Comparison of ENCODE assay signal across 1 cellular context in genomic region chr16:57624044-57624688, GRCh38.
TF ChIP-seq lines count a peak whose summit lies in the region.

No MANE protein-coding gene starts in this region.

TF ChIP-seq in HepG2, 621 proteins besides CTCF, POLR2A, EP300 and RAD21 (continued from another document):
- TF ChIP-seq KIAA2018 (CRISPR knock-in tag; IDR thresholded peaks at IDR 0.05; ENCODE audit: borderline replicate concordance) (no peak), CHD4 (IDR thresholded peaks at IDR 0.05; ENCODE audit: borderline replicate concordance, low read length) (peak; percentile 96), ZNF160 (CRISPR knock-in tag; IDR thresholded peaks at IDR 0.05) (no peak), KAT8 (CRISPR knock-in tag; IDR thresholded peaks at IDR 0.05) (no peak), ZNF362 (CRISPR knock-in tag; IDR thresholded peaks at IDR 0.05; ENCODE audit: borderline replicate concordance) (0 out of 2 replicates have a peak, but pooled peaks have one; percentile 48), KLF15 (CRISPR knock-in tag; IDR thresholded peaks at IDR 0.05; ENCODE audit: borderline replicate concordance) (no peak), ZNF280D (CRISPR knock-in tag; IDR thresholded peaks at IDR 0.05) (no peak), NFKB2 (CRISPR knock-in tag; IDR thresholded peaks at IDR 0.05; ENCODE audit: borderline replicate concordance) (no peak), DZIP1 (CRISPR knock-in tag; IDR thresholded peaks at IDR 0.05) (no peak), ZNF317 (CRISPR knock-in tag; IDR thresholded peaks at IDR 0.05) (no peak), YY1 (IDR thresholded peaks at IDR 0.05; ENCODE audit: insufficient read depth, insufficient replicate concordance, low read depth, low read length) (no peak), POLR2AphosphoS2 (IDR thresholded peaks at IDR 0.05; ENCODE audit: low read depth, low read length) (no peak), CAMTA2 (CRISPR knock-in tag; IDR thresholded peaks at IDR 0.05; ENCODE audit: borderline replicate concordance) (no peak), MED8 (CRISPR knock-in tag; IDR thresholded peaks at IDR 0.05; ENCODE audit: insufficient replicate concordance) (no peak), IRX3 (CRISPR knock-in tag; IDR thresholded peaks at IDR 0.05; ENCODE audit: borderline replicate concordance, low read depth) (no peak), ZC3H4 (CRISPR knock-in tag; IDR thresholded peaks at IDR 0.05; ENCODE audit: borderline replicate concordance) (no peak), ZMYM4 (CRISPR knock-in tag; IDR thresholded peaks at IDR 0.05) (no peak), SPEN (CRISPR knock-in tag; IDR thresholded peaks at IDR 0.05; ENCODE audit: low read depth) (no peak; the same call in 1 of the 2 replicates)
